12 cellular contexts compared by ENCODE assay signal in the genomic region with DNA sequence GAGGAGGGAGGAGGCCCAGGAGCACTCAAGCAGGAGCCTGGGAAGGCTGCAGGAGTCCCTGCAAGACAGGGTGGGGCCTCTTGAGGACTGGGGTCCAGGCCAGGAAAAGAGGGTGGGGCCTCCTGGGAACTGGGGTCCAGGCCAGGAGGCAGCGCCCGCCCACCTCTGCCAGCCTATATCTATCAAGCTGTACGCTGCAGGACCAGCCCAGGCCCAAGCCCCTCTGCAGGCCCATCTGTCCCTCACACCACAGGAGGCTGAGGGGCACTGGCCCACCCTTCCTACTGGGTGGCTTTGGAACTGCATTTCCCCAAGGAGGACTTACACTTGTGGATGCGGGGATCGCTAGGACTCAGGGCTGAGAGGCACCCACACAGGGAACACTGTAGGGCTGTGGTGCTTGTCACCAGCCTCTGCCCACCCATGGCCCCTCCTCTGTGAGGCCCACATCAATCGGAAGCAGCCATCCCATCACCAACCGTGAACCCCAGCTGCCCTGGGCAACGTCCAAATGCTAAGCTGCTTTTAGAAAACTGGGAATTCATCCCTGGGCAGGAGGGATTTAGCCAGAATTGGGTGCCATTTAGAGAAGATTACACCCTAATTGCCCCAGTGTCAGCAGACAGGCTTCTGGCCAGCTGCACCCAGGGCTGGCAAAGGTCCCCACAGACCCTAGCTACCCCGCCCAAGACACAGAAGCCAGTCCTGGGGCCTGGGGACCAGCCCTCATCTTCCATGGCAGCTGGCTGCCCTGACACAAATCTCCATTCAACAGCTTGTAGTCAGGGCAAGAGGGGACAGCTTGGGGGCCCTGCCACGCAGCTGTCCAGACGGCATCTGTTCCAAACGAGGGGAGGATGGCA. TPM values are rescaled to one million over a fixed set of nuclear protein-coding genes. Genes with fewer than 3 reads are reported as not detected.
A peak's percentile ranks its signal among the peaks of the same experiment; 100 is the strongest.
DNase-seq lines count a peak whose midpoint lies in the region; ATAC-seq and TF ChIP-seq lines count a peak whose summit lies in the region.
"Had no signal": no experiment of that assay in that cellular context is flagged by ENCODE, and none has a peak within 500 bp of the region (broad histone marks: within the 10 kb centered on the region; RNA-seq: fewer than 3 reads in every experiment).

No MANE protein-coding gene starts in this region.

- no peaks in the 10 kb centered on the region for H3K9me3 ChIP-seq in SJSA1 (replicated peaks)
- H3K9me3 ChIP-seq in psoas muscle = no peaks in the 10 kb centered on the region
- H3K9me3 ChIP-seq in sigmoid colon = no peaks in the 10 kb centered on the region

- H3K4me1 Mint-ChIP-seq in endothelial cell (ENCODE audit: unreplicated experiment) = peaks cover 19% of the 10 kb centered on the region

- no peak overlapping the region for H3K27ac Mint-ChIP-seq in endothelial cell (ENCODE audit: unreplicated experiment)
- H3K27ac Mint-ChIP-seq: CD4-positive, alpha-beta T cell had no signal

- H3K36me3 ChIP-seq in SJSA1 (no peaks in the 10 kb centered on the region; the same call in 1 of the 2 replicates), psoas muscle (ENCODE audit: insufficient read depth in 1 of 2, low read depth in 1 of 2) (no peaks in the 10 kb centered on the region), sigmoid colon (no peaks in the 10 kb centered on the region)

- H3K27me3 ChIP-seq in SJSA1 (replicated peaks) (no peaks in the 10 kb centered on the region), psoas muscle (ENCODE audit: insufficient read depth in 3 of 3, low read length in 2 of 3) (no peaks in the 10 kb centered on the region), sigmoid colon (no peaks in the 10 kb centered on the region)

- H3K27ac ChIP-seq in SJSA1 (peak overlapping the region; percentile 75; the same call in 1 of the 2 replicates), psoas muscle (peak overlapping the region; percentile 34), sigmoid colon (no peak overlapping the region)

- no peak overlapping the region for H3K4me3 ChIP-seq in SJSA1
- no peak overlapping the region for H3K4me3 ChIP-seq in psoas muscle
- no peak overlapping the region for H3K4me3 ChIP-seq in sigmoid colon

- no peak for TF ChIP-seq POLR2A in sigmoid colon (IDR thresholded peaks at IDR 0.05)

- 37 to 42% (median 40%) methylated on average over 11 to 12 of the region's 12 CpGs for WGBS in psoas muscle, 3 donors
- 75 to 82% methylated on average over 12 of the region's 12 CpGs for WGBS in sigmoid colon, 2 donors

- intact Hi-C loops in left ventricle myocardium superior (cut with micrococcal nuclease) (no loop called here), psoas muscle (cut with DNase I) (no loop called here), sigmoid colon (cut with DNase I) (loop anchor here (1.0 kb wide), 1 partner anchor 9 kb away; no protein-coding TSS in a partner anchor)

- DNase-seq in DMS 273 treated with DMSO at 0.1 percent for 48 hours (lab: John Stamatoyannopoulos, UW) (peak; percentile 56), SJSA1 (ENCODE audit: low read depth in 1 of 2, low spot score in 2 of 2) (no peak), left ventricle myocardium superior (peak; percentile 40), psoas muscle (no peak), NCI-H2196 treated with DMSO at 0.1 percent for 48 hours (lab: John Stamatoyannopoulos, UW; ENCODE audit: unreplicated experiment) (no peak), sigmoid colon (no peak), T-helper 1 cell (no peak), endothelial cell (ENCODE audit: low spot score) (no peak)
- DNase-seq: CD4-positive, alpha-beta T cell; occipital lobe had no signal

- H3K4me1 ChIP-seq in SJSA1 (replicated peaks) = peaks cover 54% of the 10 kb centered on the region
- H3K4me1 ChIP-seq in psoas muscle = peaks cover 60% of the 10 kb centered on the region
- H3K4me1 ChIP-seq in sigmoid colon = peaks cover 0 to 69% (median 58%) of the 10 kb centered on the region in 4 donors

- no peak for TF ChIP-seq CTCF in psoas muscle (IDR thresholded peaks at IDR 0.05)
- TF ChIP-seq CTCF in sigmoid colon (IDR thresholded peaks at IDR 0.05) = no peak
- no peak for TF ChIP-seq CTCF in endothelial cell (IDR thresholded peaks at IDR 0.05; ENCODE audit: unreplicated experiment)

- H3K36me3 Mint-ChIP-seq in endothelial cell (ENCODE audit: low read depth, unreplicated experiment) = peaks cover 22% of the 10 kb centered on the region

- peaks cover 5% of the 10 kb centered on the region for H3K27me3 Mint-ChIP-seq in endothelial cell (ENCODE audit: unreplicated experiment)
- H3K27me3 Mint-ChIP-seq: activated T-helper 17 cell treated with anti-CD3 and anti-CD28 coated beads, Interleukin-2, amount 50 U/mL, for 72 hours; CD4-positive, alpha-beta T cell; type B pancreatic cell had no signal

- TF ChIP-seq EP300 in sigmoid colon (IDR thresholded peaks at IDR 0.05) = no peak

- no peak overlapping the region for H3K4me3 Mint-ChIP-seq in endothelial cell (ENCODE audit: unreplicated experiment)
- H3K4me3 Mint-ChIP-seq: activated T-helper 17 cell treated with anti-CD3 and anti-CD28 coated beads, Interleukin-2, amount 50 U/mL, for 72 hours; CD4-positive, alpha-beta T cell; type B pancreatic cell had no signal

- ATAC-seq in left ventricle myocardium superior (peak; percentile 52), psoas muscle (peak in 3 of 4 donors; percentile 8 to 42 (median 25))
- ATAC-seq: activated T-helper 17 cell treated with anti-CD3 and anti-CD28 coated beads, Interleukin-2, amount 50 U/mL, for 72 hours had no signal

- no peaks in the 10 kb centered on the region for H3K9me3 Mint-ChIP-seq in endothelial cell (ENCODE audit: unreplicated experiment)
- H3K9me3 Mint-ChIP-seq: activated T-helper 17 cell treated with anti-CD3 and anti-CD28 coated beads, Interleukin-2, amount 50 U/mL, for 72 hours; CD4-positive, alpha-beta T cell; type B pancreatic cell had no signal

RNA-seq across cellular contexts. Expression of a gene that starts 15.3 kb away (rescaled TPM):
- 60.1 and 67.4 TPM in 2 replicates for total RNA-seq in SJSA1 (2014; rRNA removed; shearing (Covaris generic))
- total RNA-seq in left ventricle myocardium superior (39.2 TPM), psoas muscle (10 to 100 TPM; 21.6 to 32.1 (median 26.0) TPM), sigmoid colon (10 to 100 TPM; 30.6 to 38.5 (median 34.2) TPM), endothelial cell (ENCODE audit: unreplicated experiment) (31.8 TPM)
- polyA plus RNA-seq in psoas muscle (10 to 100 TPM; 22.4 to 44.4 (median 43.6) TPM), sigmoid colon (1 to 10 TPM; 5.4 to 9.7 (median 9.0) TPM)

Comparison
In these comparisons a context has a peak if more than half of its experiments do, and no peak if none do; other contexts are left out.
1. DNase-seq: peak in DMS 273 treated with DMSO at 0.1 percent for 48 hours (single experiment) and left ventricle myocardium superior (single experiment); none in SJSA1 (0 of 2), psoas muscle (0 of 2), NCI-H2196 treated with DMSO at 0.1 percent for 48 hours (single experiment), sigmoid colon (single experiment), T-helper 1 cell (0 of 5) and endothelial cell (single experiment).
2. H3K27ac ChIP-seq: peak in SJSA1 (single experiment) and psoas muscle (single experiment); none in sigmoid colon (0 of 4).